28 cellular contexts compared by ENCODE assay signal in the genomic region with DNA sequence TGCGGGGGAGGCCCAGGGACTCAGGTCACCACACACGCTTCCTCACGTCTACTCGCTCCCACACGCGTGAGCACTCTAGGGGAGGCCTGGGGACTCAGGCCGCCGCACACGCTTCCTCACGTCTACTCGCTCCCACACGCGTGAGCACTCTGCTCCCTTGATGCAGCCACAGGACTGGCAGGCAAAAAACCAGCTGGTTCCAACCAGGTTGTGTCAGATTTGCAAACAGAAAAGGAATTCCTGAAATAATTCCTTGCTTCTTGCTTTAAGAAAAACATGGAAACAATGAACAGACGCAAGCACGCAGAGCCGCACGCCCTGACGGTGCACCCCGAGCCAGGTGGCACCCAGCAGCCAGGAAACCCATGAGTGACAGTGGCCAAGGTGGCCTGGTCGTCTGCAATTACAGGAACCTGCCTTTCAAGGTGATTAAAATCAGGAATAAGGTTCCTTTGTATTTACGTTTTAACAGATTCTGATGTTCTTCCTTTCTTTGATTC. TPM values are rescaled to one million over a fixed set of nuclear protein-coding genes. Genes with fewer than 3 reads are reported as not detected.
"Had no signal": no experiment of that assay in that cellular context is flagged by ENCODE, and none has a peak within 500 bp of the region (broad histone marks: within the 10 kb centered on the region; RNA-seq: fewer than 3 reads in every experiment).

No MANE protein-coding gene starts in this region.

- H3K4me1 ChIP-seq: gastrocnemius medialis, heart right ventricle, psoas muscle, sigmoid colon, testis, tibial artery had no signal

- DNase-seq: cerebellar nuclear complex; effector CD4-positive, alpha-beta T cell; foreskin fibroblast; gastrocnemius medialis; heart right ventricle; hippocampal formation; immature natural killer cell; islet precursor cell; occipital lobe; ovary; right cardiac atrium; sigmoid colon; stimulated activated CD4-positive, alpha-beta T cell treated with anti-CD3 and anti-CD28 coated beads, Interleukin-2, amount 100 ng/mL, for 24 hours; stimulated activated CD4-positive, alpha-beta T cell treated with anti-CD3 and anti-CD28 coated beads, Interleukin-4, amount 100 ng/mL, for 24 hours; stimulated activated naive CD8-positive, alpha-beta T cell treated with anti-CD3 and anti-CD28 coated beads, Interleukin-15, Interleukin-2, amounts not matched to agents 100 U/mL and 50 U/mL, for 24 hours; substantia nigra; testis; tibial artery had no signal

- H3K27me3 ChIP-seq: dorsolateral prefrontal cortex, gastrocnemius medialis, heart right ventricle, ovary, sigmoid colon, testis, tibial artery had no signal

- ATAC-seq: esophagus mucosa; gastrocnemius medialis; heart right ventricle; left lobe of liver; psoas muscle; right cardiac atrium; stimulated activated effector memory CD8-positive, alpha-beta T cell treated with anti-CD3 and anti-CD28 coated beads, Interleukin-12 subunit alpha, Interleukin-12 subunit beta, amount 100 ng/mL, for 72 hours; stimulated activated naive CD8-positive, alpha-beta T cell treated with anti-CD3 and anti-CD28 coated beads, Interleukin-15, Interleukin-2, amounts not matched to agents 100 U/mL and 50 U/mL, for 24 hours had no signal

- H3K4me3 Mint-ChIP-seq: immature natural killer cell; memory B cell; nephron; stimulated activated effector memory CD8-positive, alpha-beta T cell treated with anti-CD3 and anti-CD28 coated beads, Interleukin-12 subunit alpha, Interleukin-12 subunit beta, amount 100 ng/mL, for 72 hours; type B pancreatic cell had no signal

- H3K36me3 Mint-ChIP-seq: type B pancreatic cell had no signal

- H3K27ac ChIP-seq: dorsolateral prefrontal cortex, epithelial cell of prostate, gastrocnemius medialis, heart right ventricle, ovary, psoas muscle, sigmoid colon, testis, tibial artery had no signal

- H3K4me1 Mint-ChIP-seq: immature natural killer cell, nephron had no signal

- H3K36me3 ChIP-seq: ovary had no signal

- H3K9me3 Mint-ChIP-seq: immature natural killer cell; memory B cell; nephron; stimulated activated effector memory CD8-positive, alpha-beta T cell treated with anti-CD3 and anti-CD28 coated beads, Interleukin-12 subunit alpha, Interleukin-12 subunit beta, amount 100 ng/mL, for 72 hours; type B pancreatic cell had no signal

- H3K27ac Mint-ChIP-seq: memory B cell; stimulated activated effector memory CD8-positive, alpha-beta T cell treated with anti-CD3 and anti-CD28 coated beads, Interleukin-12 subunit alpha, Interleukin-12 subunit beta, amount 100 ng/mL, for 72 hours; type B pancreatic cell had no signal

- H3K9me3 ChIP-seq: gastrocnemius medialis, heart right ventricle, ovary, psoas muscle, sigmoid colon, testis, tibial artery had no signal

- H3K27me3 Mint-ChIP-seq: memory B cell, type B pancreatic cell had no signal

- H3K4me3 ChIP-seq: dorsolateral prefrontal cortex, gastrocnemius medialis, heart right ventricle, lung, ovary, psoas muscle, sigmoid colon, testis, tibial artery had no signal

RNA-seq across cellular contexts. Expression of gene SOX8, which starts 48.7 kb away (rescaled TPM):
- total RNA-seq: left lobe of liver had no signal
